1 cellular context compared by ENCODE assay signal in the genomic region with DNA sequence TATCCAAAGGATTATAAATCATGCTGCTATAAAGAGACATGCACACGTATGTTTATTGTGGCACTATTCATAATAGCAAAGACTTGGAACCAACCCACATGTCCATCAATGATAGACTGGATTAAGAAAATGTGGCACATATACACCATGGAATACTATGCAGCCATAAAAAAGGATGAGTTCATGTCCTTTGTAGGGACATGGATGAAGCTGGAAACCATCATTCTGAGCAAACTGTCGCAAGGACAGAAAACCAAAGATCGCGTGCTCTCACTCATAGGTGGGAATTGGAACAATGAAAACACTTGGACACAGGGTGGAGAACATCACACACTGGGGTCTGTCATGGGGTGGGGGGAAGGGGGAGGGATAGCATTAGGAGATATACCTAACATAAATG.
TF ChIP-seq lines count a peak whose summit lies in the region.

No MANE protein-coding gene starts in this region.

TF ChIP-seq in HEK293, 187 proteins besides CTCF, POLR2A, EP300 and RAD21:
- TF ChIP-seq, protein P1, sequence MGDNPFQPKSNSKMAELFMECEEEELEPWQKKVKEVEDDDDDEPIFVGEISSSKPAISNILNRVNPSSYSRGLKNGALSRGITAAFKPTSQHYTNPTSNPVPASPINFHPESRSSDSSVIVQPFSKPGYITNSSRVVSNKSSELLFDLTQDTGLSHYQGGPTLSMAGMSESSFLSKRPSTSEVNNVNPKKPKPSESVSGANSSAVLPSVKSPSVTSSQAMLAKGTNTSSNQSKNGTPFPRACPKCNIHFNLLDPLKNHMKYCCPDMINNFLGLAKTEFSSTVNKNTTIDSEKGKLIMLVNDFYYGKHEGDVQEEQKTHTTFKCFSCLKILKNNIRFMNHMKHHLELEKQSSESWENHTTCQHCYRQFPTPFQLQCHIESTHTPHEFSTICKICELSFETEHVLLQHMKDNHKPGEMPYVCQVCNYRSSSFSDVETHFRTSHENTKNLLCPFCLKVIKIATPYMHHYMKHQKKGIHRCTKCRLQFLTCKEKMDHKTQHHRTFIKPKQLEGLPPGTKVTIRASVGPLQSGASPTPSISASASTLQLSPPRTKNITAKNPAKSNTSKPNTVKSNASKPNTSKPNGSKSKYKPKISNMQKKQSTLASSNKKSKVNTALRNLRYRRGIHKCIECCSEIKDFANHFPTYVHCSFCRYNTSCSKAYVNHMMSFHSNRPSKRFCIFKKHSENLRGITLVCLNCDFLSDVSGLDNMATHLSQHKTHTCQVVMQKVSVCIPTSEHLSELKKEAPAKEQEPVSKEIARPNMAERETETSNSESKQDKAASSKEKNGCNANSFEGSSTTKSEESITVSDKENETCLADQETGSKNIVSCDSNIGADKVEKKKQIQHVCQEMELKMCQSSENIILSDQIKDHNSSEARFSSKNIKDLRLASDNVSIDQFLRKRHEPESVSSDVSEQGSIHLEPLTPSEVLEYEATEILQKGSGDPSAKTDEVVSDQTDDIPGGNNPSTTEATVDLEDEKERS (tag by site-specific recombination; IDR thresholded peaks at IDR 0.05), result peak; percentile 62; the same call in 1 of the 2 replicates
- TF ChIP-seq, protein P2, sequence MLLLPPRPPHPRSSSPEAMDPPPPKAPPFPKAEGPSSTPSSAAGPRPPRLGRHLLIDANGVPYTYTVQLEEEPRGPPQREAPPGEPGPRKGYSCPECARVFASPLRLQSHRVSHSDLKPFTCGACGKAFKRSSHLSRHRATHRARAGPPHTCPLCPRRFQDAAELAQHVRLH (tag by site-specific recombination; IDR thresholded peaks at IDR 0.05), result peak; percentile 46; the same call in 1 of the 2 replicates
- peak; percentile 91 for TF ChIP-seq ZNF146 (tag by site-specific recombination; IDR thresholded peaks at IDR 0.05)
